In genomic region chr12:54159140-54159539, GRCh38 we compare ENCODE assay signal across 9 cellular contexts. TPM values are rescaled to one million over a fixed set of nuclear protein-coding genes. Genes with fewer than 3 reads are reported as not detected.
DNase-seq lines count a peak whose midpoint lies in the region; ATAC-seq and TF ChIP-seq lines count a peak whose summit lies in the region.
"Had no signal": no experiment of that assay in that cellular context is flagged by ENCODE, and none has a peak within 500 bp of the region (broad histone marks: within the 10 kb centered on the region; RNA-seq: fewer than 3 reads in every experiment).

No MANE protein-coding gene starts in this region.

- H3K14ac ChIP-seq in IMR-90 (replicated peaks; ENCODE audit: low read depth, low read length) = no peak overlapping the region

- no peak overlapping the region for H2AK5ac ChIP-seq in IMR-90 (ENCODE audit: low read depth, low read length)

- H3K36me3 ChIP-seq in IMR-90 (ENCODE audit: control insufficient read depth, insufficient read depth, low read length) = no peaks in the 10 kb centered on the region

- DNase-seq in ELF-1 (ENCODE audit: low read depth, low spot score) (peak; percentile 84), IMR-90 (no peak), SK-MEL-5 (ENCODE audit: low read depth, low spot score) (peak; percentile 31), left kidney (ENCODE audit: low read depth, low spot score) (peak; percentile 93), SW 1271 (lab: John Stamatoyannopoulos, UW) (no peak), cardiac septum (ENCODE audit: low spot score) (no peak), occipital lobe (lab: John Stamatoyannopoulos, UW) (no peak)

- no peak overlapping the region for H3K27ac ChIP-seq in IMR-90 (ENCODE audit: insufficient read depth, low read length)
- H3K27ac ChIP-seq: body of pancreas had no signal

- H4K5ac ChIP-seq in IMR-90 (ENCODE audit: low read depth, low read length) = no peak overlapping the region

- no peak overlapping the region for H2BK15ac ChIP-seq in IMR-90 (ENCODE audit: low read depth, low read length)

- H2BK5ac ChIP-seq in IMR-90 (ENCODE audit: low read depth, low read length, poor library complexity, severe bottlenecking) = no peak overlapping the region

- H3K4me3 ChIP-seq in IMR-90 (ENCODE audit: insufficient read depth, low read depth, low read length) = no peak overlapping the region
- H3K4me3 ChIP-seq: body of pancreas had no signal

- no peaks in the 10 kb centered on the region for H3K79me1 ChIP-seq in IMR-90 (ENCODE audit: low read depth in 1 of 2, low read length in 2 of 2)

- POLR2A ChIA-PET in IMR-90 (lab: Charles Lee; ENCODE audit: unreplicated experiment) = no interaction called here

- peak; percentile 78 for ATAC-seq in GM19372 (IDR thresholded peaks at IDR 0.05; ENCODE audit: low read depth, unreplicated experiment)
- no peak for ATAC-seq in IMR-90 (ENCODE audit: low read depth)
- ATAC-seq: body of pancreas had no signal

- no peak for TF ChIP-seq CTCF in IMR-90 (conservative IDR thresholded peaks at IDR 0.05; ENCODE audit: low read depth, low read length)

- no peaks in the 10 kb centered on the region for H3K4me1 ChIP-seq in IMR-90 (ENCODE audit: control insufficient read depth, insufficient read depth, low read length)
- H3K4me1 ChIP-seq: body of pancreas had no signal

- H2BK120ac ChIP-seq in IMR-90 (ENCODE audit: low read depth, low read length) = no peak overlapping the region

- no peak overlapping the region for H3K9ac ChIP-seq in IMR-90 (ENCODE audit: low read depth, low read length)

- WGBS in IMR-90 (ENCODE audit: extremely low coverage in 2 of 2, insufficient read length in 1 of 2), 2 experiments = 17% methylated on average over 4 of the region's 12 CpGs; no CpG with 5 or more reads in 1 of the 2 experiments

- in situ Hi-C loops in IMR-90 (cut with MboI; ENCODE audit: low sequenced_read_pairs) (no loop called here), SK-MEL-5 (cut with HindIII; ENCODE audit: low pct_unique_long_range_greater_than_20kb, low sequenced_read_pairs) (no loop called here)

- H2BK20ac ChIP-seq in IMR-90 (ENCODE audit: low read depth, low read length) = no peak overlapping the region

- TF ChIP-seq RAD21 in IMR-90 (IDR thresholded peaks at IDR 0.05; ENCODE audit: low read length) = no peak

- CTCF ChIA-PET in IMR-90 (lab: Yijun Ruan, JAX) = no interaction called here

- dilution Hi-C loops in IMR-90 (cut with HindIII; ENCODE audit: low sequenced_read_pairs, unreplicated experiment) = no loop called here

- BruUV-seq in IMR-90 (replicated peaks; lab: Mats Ljungman, UMichigan) = no TSS peak

- intact Hi-C loops in IMR-90 (cut with micrococcal nuclease) = no loop called here
- intact Hi-C loops in cardiac septum (cut with DNase I) = no loop called here

- H2AFZ ChIP-seq in IMR-90 (replicated peaks; ENCODE audit: low read length, poor library complexity) = peak overlapping the region; percentile 21

- no peaks in the 10 kb centered on the region for H3K9me1 ChIP-seq in IMR-90 (ENCODE audit: insufficient read depth, low read length)

- H3K18ac ChIP-seq in IMR-90 (ENCODE audit: low read depth, low read length) = no peak overlapping the region

- H3K23ac ChIP-seq in IMR-90 (ENCODE audit: low read depth, low read length) = no peak overlapping the region

- H3K56ac ChIP-seq in IMR-90 (ENCODE audit: extremely low read depth, insufficient read depth, low read length) = no peak overlapping the region

- no peak overlapping the region for H3K4ac ChIP-seq in IMR-90 (ENCODE audit: low read depth, low read length)

- H3K9me3 ChIP-seq in IMR-90 (ENCODE audit: control insufficient read depth, insufficient read depth, low read length) = no peaks in the 10 kb centered on the region
- H3K9me3 ChIP-seq: body of pancreas had no signal

- H4K91ac ChIP-seq in IMR-90 (ENCODE audit: insufficient read depth, low read depth, low read length) = no peak overlapping the region

- no peak overlapping the region for H4K8ac ChIP-seq in IMR-90 (ENCODE audit: low read depth in 2 of 2, low read length in 2 of 2)

- H4K20me1 ChIP-seq in IMR-90 (ENCODE audit: insufficient read depth, low read length) = no peaks in the 10 kb centered on the region

- no peak for TF ChIP-seq POLR2A in IMR-90 (IDR thresholded peaks at IDR 0.05; ENCODE audit: low read depth, low read length)

- H3K4me2 ChIP-seq in IMR-90 (ENCODE audit: low read depth, low read length) = no peak overlapping the region

- no peak overlapping the region for H2AK9ac ChIP-seq in IMR-90 (replicated peaks; ENCODE audit: low read depth, low read length, poor library complexity)

- H3K27me3 ChIP-seq in IMR-90 (ENCODE audit: control insufficient read depth, insufficient read depth, low read length) = peaks cover 62% of the 10 kb centered on the region
- H3K27me3 ChIP-seq: body of pancreas had no signal

TF ChIP-seq in IMR-90, 13 proteins besides CTCF, POLR2A, EP300 and RAD21:
- TF ChIP-seq CEBPB (IDR thresholded peaks at IDR 0.05; ENCODE audit: low read depth, low read length) (no peak), SMC3 (IDR thresholded peaks at IDR 0.05; ENCODE audit: low read depth, low read length) (no peak), CHD1 (IDR thresholded peaks at IDR 0.05; ENCODE audit: low read depth, low read length) (no peak), BHLHE40 (IDR thresholded peaks at IDR 0.05; ENCODE audit: low read depth, low read length) (no peak), MAZ (IDR thresholded peaks at IDR 0.05; ENCODE audit: borderline replicate concordance, low read depth, low read length) (no peak), RCOR1 (IDR thresholded peaks at IDR 0.05; ENCODE audit: insufficient replicate concordance, low read length) (no peak), MAFK (IDR thresholded peaks at IDR 0.05; ENCODE audit: low read depth, low read length) (no peak), NFE2L2 (IDR thresholded peaks at IDR 0.05; ENCODE audit: low read depth, low read length) (no peak), MXI1 (IDR thresholded peaks at IDR 0.05; ENCODE audit: borderline replicate concordance, low read depth, low read length) (no peak), RFX5 (IDR thresholded peaks at IDR 0.05; ENCODE audit: low read depth, low read length) (no peak), FOS (IDR thresholded peaks at IDR 0.05; ENCODE audit: low read depth, low read length) (no peak), USF2 (IDR thresholded peaks at IDR 0.05; ENCODE audit: low read depth, low read length) (no peak)
- TF ChIP-seq, protein P1, sequence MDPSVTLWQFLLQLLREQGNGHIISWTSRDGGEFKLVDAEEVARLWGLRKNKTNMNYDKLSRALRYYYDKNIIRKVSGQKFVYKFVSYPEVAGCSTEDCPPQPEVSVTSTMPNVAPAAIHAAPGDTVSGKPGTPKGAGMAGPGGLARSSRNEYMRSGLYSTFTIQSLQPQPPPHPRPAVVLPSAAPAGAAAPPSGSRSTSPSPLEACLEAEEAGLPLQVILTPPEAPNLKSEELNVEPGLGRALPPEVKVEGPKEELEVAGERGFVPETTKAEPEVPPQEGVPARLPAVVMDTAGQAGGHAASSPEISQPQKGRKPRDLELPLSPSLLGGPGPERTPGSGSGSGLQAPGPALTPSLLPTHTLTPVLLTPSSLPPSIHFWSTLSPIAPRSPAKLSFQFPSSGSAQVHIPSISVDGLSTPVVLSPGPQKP (IDR thresholded peaks at IDR 0.05; ENCODE audit: borderline replicate concordance, low read depth, low read length) = no peak

RNA-seq across cellular contexts. Expression of gene SMUG1, which starts 29.6 kb away (rescaled TPM):
- 25.8 and 45.2 TPM in 2 replicates for total RNA-seq in IMR-90 (2012; rRNA removed)
- 36.3 and 37.3 TPM in 2 replicates for polyA plus RNA-seq in IMR-90 (2012; rRNA removed)
- 26.8 and 48.8 TPM in 2 replicates for polyA plus RNA-seq in IMR-90 (2012; cell fraction: cytosol; rRNA removed)
- 36.2 and 50.9 TPM in 2 replicates for polyA plus RNA-seq in IMR-90 (2012; cell fraction: nucleus; rRNA removed; ENCODE audit: low replicate concordance)
- 74.3 and 87.8 TPM in 2 replicates for total RNA-seq in SK-MEL-5 (2014; rRNA removed; shearing (Covaris generic))
- 74.1 and 84.9 TPM in 2 replicates for polyA plus RNA-seq in SK-MEL-5 (2015; cell fraction: cytosol; rRNA removed)
- 102 and 203 TPM in 2 replicates for polyA plus RNA-seq in SK-MEL-5 (2015; cell fraction: nucleus; rRNA removed)
- 15.3 TPM for total RNA-seq in cardiac septum
- 42.0 TPM for total RNA-seq in occipital lobe

Comparison
In these comparisons a context has a peak if more than half of its experiments do, and no peak if none do; other contexts are left out.
1. DNase-seq: peak in ELF-1 (single experiment), SK-MEL-5 (single experiment) and left kidney (single experiment); none in IMR-90 (single experiment), SW 1271 (0 of 2), cardiac septum (single experiment) and occipital lobe (single experiment).